16 cellular contexts compared by ENCODE assay signal in genomic region chr12:76495556-76495955, GRCh38.
DNase-seq lines count a peak whose midpoint lies in the region; ATAC-seq, FAIRE-seq and TF ChIP-seq lines count a peak whose summit lies in the region.
"Had no signal": no experiment of that assay in that cellular context is flagged by ENCODE, and none has a peak within 500 bp of the region (broad histone marks: within the 10 kb centered on the region; RNA-seq: fewer than 3 reads in every experiment).

No MANE protein-coding gene starts in this region.

- DNase-seq in mammary epithelial cell (peak; percentile 41), breast epithelium (ENCODE audit: low spot score in 2 of 2) (no peak), bronchial epithelial cell (ENCODE audit: low read depth) (peak; percentile 63), fibroblast of villous mesenchyme (ENCODE audit: low read depth) (peak; percentile 12), kidney (no peak)
- DNase-seq in activated T-helper 1 cell treated with anti-CD3 and anti-CD28 coated beads, Interleukin-12 subunit alpha, Interleukin-12 subunit beta, Interleukin-2, Interleukin-4 antibody, amounts not matched to agents 30 ng/mL and 10 ng/mL and 1 ng/mL, durations not matched to agents 14 hours and 24 hours and 36 hours (ENCODE audit: low spot score): no peak
- DNase-seq: ACHN; C1 segment of cervical spinal cord; CD4-positive, alpha-beta memory T cell; DMS79; HCEC 1CT had no signal

- TF ChIP-seq POLR2A in breast epithelium (IDR thresholded peaks at IDR 0.05): no peak

- no peak overlapping the region for H3K27ac Mint-ChIP-seq in activated T-helper 1 cell treated with anti-CD3 and anti-CD28 coated beads, Interleukin-12 subunit alpha, Interleukin-12 subunit beta, Interleukin-2, Interleukin-4 antibody, amounts not matched to agents 30 ng/mL and 10 ng/mL and 1 ng/mL, durations not matched to agents 14 hours and 24 hours and 36 hours
- H3K27ac Mint-ChIP-seq: B cell had no signal

- peaks cover 15% of the 10 kb centered on the region for H3K36me3 Mint-ChIP-seq in activated T-helper 1 cell treated with anti-CD3 and anti-CD28 coated beads, Interleukin-12 subunit alpha, Interleukin-12 subunit beta, Interleukin-2, Interleukin-4 antibody, amounts not matched to agents 30 ng/mL and 10 ng/mL and 1 ng/mL, durations not matched to agents 14 hours and 24 hours and 36 hours (ENCODE audit: low read depth)

- no peak for FAIRE-seq in bronchial epithelial cell (lab: Jason Lieb, UNC)
- FAIRE-seq in kidney (lab: Jason Lieb, UNC): no peak
- FAIRE-seq: GM12892, GM19239 had no signal

- H3K9me3 ChIP-seq in mammary epithelial cell (replicated peaks; ENCODE audit: insufficient read depth, low read length) (no peaks in the 10 kb centered on the region), breast epithelium (peaks cover 0 to 25% of the 10 kb centered on the region in 2 donors), kidney (ENCODE audit: control insufficient read depth in 1 of 2, low read length in 2 of 2) (peaks cover 2 to 17% of the 10 kb centered on the region in 2 donors)

- no peak overlapping the region for H3K4me3 Mint-ChIP-seq in activated T-helper 1 cell treated with anti-CD3 and anti-CD28 coated beads, Interleukin-12 subunit alpha, Interleukin-12 subunit beta, Interleukin-2, Interleukin-4 antibody, amounts not matched to agents 30 ng/mL and 10 ng/mL and 1 ng/mL, durations not matched to agents 14 hours and 24 hours and 36 hours
- H3K4me3 Mint-ChIP-seq: B cell; CD4-positive, alpha-beta memory T cell had no signal

- 0% methylated on average over 1 of the region's 1 CpG for WGBS in mammary epithelial cell (ENCODE audit: low coverage, missing lambda C conversion rate)

- H2AFZ ChIP-seq in mammary epithelial cell (ENCODE audit: low read depth, low read length): no peak overlapping the region

- H3K79me2 ChIP-seq in mammary epithelial cell (ENCODE audit: insufficient read depth, low read length): peaks cover 30% of the 10 kb centered on the region

- dilution Hi-C loops in mammary epithelial cell (cut with HindIII; ENCODE audit: low sequenced_read_pairs): no loop called here

- no peak overlapping the region for H3K9ac ChIP-seq in mammary epithelial cell (ENCODE audit: insufficient read depth, low read length)
- no peak overlapping the region for H3K9ac ChIP-seq in kidney (ENCODE audit: low read length in 2 of 2)
- H3K9ac ChIP-seq: KMS-11 had no signal

- no peaks in the 10 kb centered on the region for H3K4me1 Mint-ChIP-seq in activated T-helper 1 cell treated with anti-CD3 and anti-CD28 coated beads, Interleukin-12 subunit alpha, Interleukin-12 subunit beta, Interleukin-2, Interleukin-4 antibody, amounts not matched to agents 30 ng/mL and 10 ng/mL and 1 ng/mL, durations not matched to agents 14 hours and 24 hours and 36 hours (ENCODE audit: low read depth)

- no peaks in the 10 kb centered on the region for H3K27me3 Mint-ChIP-seq in activated T-helper 1 cell treated with anti-CD3 and anti-CD28 coated beads, Interleukin-12 subunit alpha, Interleukin-12 subunit beta, Interleukin-2, Interleukin-4 antibody, amounts not matched to agents 30 ng/mL and 10 ng/mL and 1 ng/mL, durations not matched to agents 14 hours and 24 hours and 36 hours (ENCODE audit: insufficient read depth)
- H3K27me3 Mint-ChIP-seq: B cell; CD4-positive, alpha-beta memory T cell had no signal

- intact Hi-C loops in mammary epithelial cell (cut with micrococcal nuclease) (no loop called here), breast epithelium (cut with DNase I; ENCODE audit: low total_unique reads) (no loop called here), kidney (cut with DNase I) (no loop called here)
- intact Hi-C loops in activated T-helper 1 cell treated with anti-CD3 and anti-CD28 coated beads, Interleukin-12 subunit alpha, Interleukin-12 subunit beta, Interleukin-2, Interleukin-4 antibody, amounts not matched to agents 30 ng/mL and 10 ng/mL and 1 ng/mL, durations not matched to agents 14 hours and 24 hours and 36 hours (cut with micrococcal nuclease): no loop called here

- no peak overlapping the region for H3K4me2 ChIP-seq in mammary epithelial cell (ENCODE audit: insufficient read depth, low read depth, low read length)
- H3K4me2 ChIP-seq: KMS-11 had no signal

- CTCF ChIA-PET in mammary epithelial cell (lab: Charles Lee; ENCODE audit: low non-redundant PET): no interaction called here

- H3K27me3 ChIP-seq in mammary epithelial cell (ENCODE audit: insufficient read depth, low read length): no peaks in the 10 kb centered on the region
- no peaks in the 10 kb centered on the region for H3K27me3 ChIP-seq in breast epithelium
- H3K27me3 ChIP-seq in bronchial epithelial cell (ENCODE audit: control insufficient read depth, insufficient read depth, low read length): no peaks in the 10 kb centered on the region

- H3K27ac ChIP-seq in mammary epithelial cell (ENCODE audit: insufficient read depth, low read depth, low read length) (no peak overlapping the region), breast epithelium (no peak overlapping the region), kidney (ENCODE audit: low read depth in 2 of 2, low read length in 2 of 2) (no peak overlapping the region)
- H3K27ac ChIP-seq: KMS-11 had no signal

- in situ Hi-C loops in mammary epithelial cell (cut with MboI; ENCODE audit: low sequenced_read_pairs in 2 of 2): no loop called here

- TF ChIP-seq CTCF in mammary epithelial cell (conservative IDR thresholded peaks at IDR 0.05 in 1 of 2, IDR thresholded peaks at IDR 0.05 in 1 of 2; ENCODE audit: extremely low read depth in 1 of 2, insufficient read depth in 1 of 2, low read depth in 1 of 2, low read length in 2 of 2): no peak
- no peak for TF ChIP-seq CTCF in breast epithelium (IDR thresholded peaks at IDR 0.05)
- TF ChIP-seq CTCF in bronchial epithelial cell (IDR thresholded peaks at IDR 0.05; ENCODE audit: insufficient read depth, low read length, severe bottlenecking): no peak
- no peak for TF ChIP-seq CTCF in fibroblast of villous mesenchyme (IDR thresholded peaks at IDR 0.05; ENCODE audit: insufficient read depth, low read depth, low read length)
- TF ChIP-seq CTCF in kidney (IDR thresholded peaks at IDR 0.05; ENCODE audit: borderline replicate concordance, extremely low read depth, insufficient read depth): no peak

- peaks cover 24% of the 10 kb centered on the region for H3K9me3 Mint-ChIP-seq in activated T-helper 1 cell treated with anti-CD3 and anti-CD28 coated beads, Interleukin-12 subunit alpha, Interleukin-12 subunit beta, Interleukin-2, Interleukin-4 antibody, amounts not matched to agents 30 ng/mL and 10 ng/mL and 1 ng/mL, durations not matched to agents 14 hours and 24 hours and 36 hours

- H3K4me1 ChIP-seq in mammary epithelial cell (ENCODE audit: insufficient read depth, low read length) (peaks cover 5% of the 10 kb centered on the region), breast epithelium (no peaks in the 10 kb centered on the region), kidney (ENCODE audit: control insufficient read depth in 1 of 2, insufficient read depth in 1 of 2, low read depth in 1 of 2, low read length in 2 of 2) (peaks cover 0 to 3% of the 10 kb centered on the region in 2 donors)

- H3K36me3 ChIP-seq in mammary epithelial cell (ENCODE audit: insufficient read depth, low read length) (no peaks in the 10 kb centered on the region), breast epithelium (no peaks in the 10 kb centered on the region), bronchial epithelial cell (ENCODE audit: control insufficient read depth, insufficient read depth, low read length) (no peaks in the 10 kb centered on the region), kidney (ENCODE audit: control insufficient read depth in 1 of 2, insufficient read depth in 2 of 2, low read length in 2 of 2) (peaks cover 0 to 3% of the 10 kb centered on the region in 2 donors)

- no peaks in the 10 kb centered on the region for H4K20me1 ChIP-seq in mammary epithelial cell (ENCODE audit: insufficient read depth, low read length)

- no TSS peak for BruUV-seq in mammary epithelial cell (replicated peaks; lab: Mats Ljungman, UMichigan)

- ATAC-seq in HG03097 (IDR thresholded peaks at IDR 0.05; ENCODE audit: low FRiP score, unreplicated experiment): no peak

- no peak overlapping the region for H3K4me3 ChIP-seq in mammary epithelial cell (replicated peaks in 1 of 3; ENCODE audit: insufficient read depth in 1 of 3, low read depth in 2 of 3, low read length in 3 of 3)
- H3K4me3 ChIP-seq in breast epithelium: no peak overlapping the region
- no peak overlapping the region for H3K4me3 ChIP-seq in bronchial epithelial cell (ENCODE audit: low read depth, low read length)
- no peak overlapping the region for H3K4me3 ChIP-seq in fibroblast of villous mesenchyme (ENCODE audit: low read depth, low read length)
- H3K4me3 ChIP-seq in kidney (ENCODE audit: low read length in 2 of 2): no peak overlapping the region

Comparison
In these comparisons a context has a peak if more than half of its experiments do, and no peak if none do; other contexts are left out.
1. DNase-seq: peak in mammary epithelial cell (single experiment), bronchial epithelial cell (single experiment) and fibroblast of villous mesenchyme (single experiment); none in breast epithelium (0 of 2), activated T-helper 1 cell treated with anti-CD3 and anti-CD28 coated beads, Interleukin-12 subunit alpha, Interleukin-12 subunit beta, Interleukin-2, Interleukin-4 antibody, amounts not matched to agents 30 ng/mL and 10 ng/mL and 1 ng/mL, durations not matched to agents 14 hours and 24 hours and 36 hours (single experiment) and kidney (single experiment).